Comparison of ENCODE assay signal across 14 cellular contexts in the genomic region with DNA sequence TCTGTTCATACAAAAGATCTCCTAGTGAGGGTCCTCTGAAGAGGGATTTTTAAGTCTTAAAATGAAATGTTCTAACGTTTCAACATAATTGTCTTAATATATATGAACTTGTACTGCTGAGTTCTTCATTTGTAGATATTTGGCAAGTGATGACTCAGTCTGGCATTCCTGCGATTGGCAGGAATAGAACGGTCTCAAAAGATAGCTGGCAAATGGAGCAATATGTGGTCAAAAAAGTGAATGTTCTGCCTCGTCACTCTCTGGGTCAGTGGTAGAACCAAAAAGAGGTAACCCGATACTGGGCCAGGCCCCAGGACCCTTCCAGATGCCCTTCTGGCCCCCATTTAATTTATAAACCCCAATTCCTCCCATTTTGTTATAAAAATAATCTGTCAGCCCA. TPM values are rescaled to one million over a fixed set of nuclear protein-coding genes. Genes with fewer than 3 reads are reported as not detected.
DNase-seq lines count a peak whose midpoint lies in the region; ATAC-seq and TF ChIP-seq lines count a peak whose summit lies in the region.
"Had no signal": no experiment of that assay in that cellular context is flagged by ENCODE, and none has a peak within 500 bp of the region (broad histone marks: within the 10 kb centered on the region; RNA-seq: fewer than 3 reads in every experiment).

No MANE protein-coding gene starts in this region.

- no peaks in the 10 kb centered on the region for H3K27me3 ChIP-seq in thoracic aorta (replicated peaks; ENCODE audit: insufficient read depth)

- POLR2A ChIA-PET in GM10248 (lab: Yijun Ruan, JAX), result no interaction called here

- H3K4me1 ChIP-seq in thoracic aorta (ENCODE audit: control insufficient read depth in 1 of 2, low read depth in 2 of 2), result peaks cover 21 to 28% of the 10 kb centered on the region in 2 donors

- DNase-seq in HT1080 (ENCODE audit: low read depth) (peak; percentile 73), fibroblast of peridontal ligament (ENCODE audit: extremely low read depth) (peak; percentile 83), thoracic aorta (ENCODE audit: low spot score) (no peak), NCI-H748 (lab: John Stamatoyannopoulos, UW; ENCODE audit: unreplicated experiment) (no peak), GM10248 (ENCODE audit: extremely low spot score) (no peak)
- DNase-seq: activated CD4-positive, alpha-beta T cell treated with anti-CD3 and anti-CD28 coated beads for 1 hour; activated naive CD4-positive, alpha-beta T cell treated with anti-CD3 and anti-CD28 coated beads for 36 hours; NCI-H1694; nephron progenitor cell; RPMI8226; stimulated activated naive CD4-positive, alpha-beta T cell had no signal

- no peaks in the 10 kb centered on the region for H3K36me3 ChIP-seq in thoracic aorta

- peak overlapping the region; percentile 30 to 53 for H3K27ac ChIP-seq in thoracic aorta

- no peaks in the 10 kb centered on the region for H3K9me3 ChIP-seq in thoracic aorta

- TF ChIP-seq CTCF in thoracic aorta (IDR thresholded peaks at IDR 0.05), result no peak
- no peak for TF ChIP-seq CTCF in GM10248 (IDR thresholded peaks at IDR 0.05; ENCODE audit: control extremely low read depth, extremely low read depth, low read depth, missing control alignments)

- peak; percentile 52 for ATAC-seq in SK-N-SH treated with all-trans-retinoic acid at 6 μM for 48 hours
- no peak for ATAC-seq in thoracic aorta (ENCODE audit: insufficient number of reproducible peaks, low FRiP score, low read depth)
- ATAC-seq in GM18867 (IDR thresholded peaks at IDR 0.05; ENCODE audit: unreplicated experiment), result no peak
- ATAC-seq in HG03135 (IDR thresholded peaks at IDR 0.05; ENCODE audit: unreplicated experiment), result no peak

- H3K4me3 ChIP-seq in thoracic aorta, result no peak overlapping the region

- CTCF ChIA-PET in GM10248 (lab: Yijun Ruan, JAX), result interaction anchor here (1.0 to 2.7 kb wide), 5 partner anchors 22 to 95 kb away, joined by 3 to 16 read pairs (median 4); no protein-coding TSS in a partner anchor

TF ChIP-seq in SK-N-SH treated with all-trans-retinoic acid at 6 μM for 48 hours, 23 proteins besides CTCF, POLR2A, EP300 and RAD21:
- TF ChIP-seq, protein P1, sequence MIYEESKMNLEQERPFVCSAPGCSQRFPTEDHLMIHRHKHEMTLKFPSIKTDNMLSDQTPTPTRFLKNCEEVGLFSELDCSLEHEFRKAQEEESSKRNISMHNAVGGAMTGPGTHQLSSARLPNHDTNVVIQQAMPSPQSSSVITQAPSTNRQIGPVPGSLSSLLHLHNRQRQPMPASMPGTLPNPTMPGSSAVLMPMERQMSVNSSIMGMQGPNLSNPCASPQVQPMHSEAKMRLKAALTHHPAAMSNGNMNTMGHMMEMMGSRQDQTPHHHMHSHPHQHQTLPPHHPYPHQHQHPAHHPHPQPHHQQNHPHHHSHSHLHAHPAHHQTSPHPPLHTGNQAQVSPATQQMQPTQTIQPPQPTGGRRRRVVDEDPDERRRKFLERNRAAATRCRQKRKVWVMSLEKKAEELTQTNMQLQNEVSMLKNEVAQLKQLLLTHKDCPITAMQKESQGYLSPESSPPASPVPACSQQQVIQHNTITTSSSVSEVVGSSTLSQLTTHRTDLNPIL (CRISPR knock-in tag; IDR thresholded peaks at IDR 0.05; ENCODE audit: low read depth), result no peak
- TF ChIP-seq ZFP30 (CRISPR knock-in tag; IDR thresholded peaks at IDR 0.05) (no peak), ARNTL (CRISPR knock-in tag; IDR thresholded peaks at IDR 0.05; ENCODE audit: borderline replicate concordance, low read depth) (no peak), CSDC2 (CRISPR knock-in tag; IDR thresholded peaks at IDR 0.05) (no peak)

RNA-seq across cellular contexts. Expression of gene ZNF366, which starts 39.2 kb away (rescaled TPM):
- not detected in 2 replicates for total RNA-seq in HT1080 (2014; rRNA removed; shearing (Covaris generic))
- 0.01 TPM in 1 of 2 replicates, not detected in the other for polyA plus RNA-seq in HT1080 (2015; cell fraction: cytosol; rRNA removed)
- polyA plus RNA-seq in HT1080 (2015; cell fraction: nucleus; rRNA removed), result not detected in 2 replicates
- 1 to 10 TPM; 2.2 to 3.1 TPM for total RNA-seq in thoracic aorta
- total RNA-seq: activated naive CD4-positive, alpha-beta T cell treated with anti-CD3 and anti-CD28 coated beads for 36 hours had no signal

Comparison
In these comparisons a context has a peak if more than half of its experiments do, and no peak if none do; other contexts are left out.
1. DNase-seq: peak in HT1080 (single experiment) and fibroblast of peridontal ligament (single experiment); none in thoracic aorta (single experiment), NCI-H748 (single experiment) and GM10248 (single experiment).